Comparison of ENCODE assay signal across 29 cellular contexts in the genomic region with DNA sequence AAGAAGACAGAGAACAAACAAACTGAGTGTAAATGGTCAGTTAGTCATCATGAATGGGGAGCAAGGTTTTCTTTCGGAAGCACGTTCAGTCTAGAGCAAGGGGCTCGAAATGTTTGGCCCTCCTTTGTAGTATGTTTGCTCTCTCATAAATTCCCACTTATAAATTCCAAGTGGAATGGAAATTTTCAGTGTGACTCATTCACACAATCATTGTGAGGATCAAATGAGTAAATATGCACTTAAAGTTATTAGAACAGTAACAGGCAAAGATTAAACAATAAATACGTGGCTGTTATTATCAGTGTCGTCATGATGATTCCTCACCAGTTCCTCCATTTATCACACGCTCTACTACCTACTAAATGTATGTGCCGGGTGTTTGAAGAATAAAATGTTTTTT. TPM values are rescaled to one million over a fixed set of nuclear protein-coding genes. Genes with fewer than 3 reads are reported as not detected.
DNase-seq lines count a peak whose midpoint lies in the region; ATAC-seq and TF ChIP-seq lines count a peak whose summit lies in the region.
"Had no signal": no experiment of that assay in that cellular context is flagged by ENCODE, and none has a peak within 500 bp of the region (broad histone marks: within the 10 kb centered on the region; RNA-seq: fewer than 3 reads in every experiment).

No MANE protein-coding gene starts in this region.

- TF ChIP-seq CTCF in RWPE2 (IDR thresholded peaks at IDR 0.05; ENCODE audit: poor library complexity, severe bottlenecking) = no peak
- no peak for TF ChIP-seq CTCF in lung (IDR thresholded peaks at IDR 0.05; ENCODE audit: control extremely low read depth, extremely low read depth)

- H3K27me3 ChIP-seq in RWPE2 (ENCODE audit: insufficient read depth, poor library complexity, severe bottlenecking) (no peaks in the 10 kb centered on the region), lung (ENCODE audit: control insufficient read depth, insufficient read depth) (no peaks in the 10 kb centered on the region), Karpas-422 (ENCODE audit: low read length) (no peaks in the 10 kb centered on the region)
- H3K27me3 ChIP-seq: suprapubic skin, upper lobe of left lung had no signal

- no peaks in the 10 kb centered on the region for H3K9me2 ChIP-seq in Karpas-422 (replicated peaks; ENCODE audit: insufficient read depth, low read length)

- no peaks in the 10 kb centered on the region for H3K36me3 Mint-ChIP-seq in activated naive CD8-positive, alpha-beta T cell treated with anti-CD3 and anti-CD28 coated beads, Interleukin-2, amount 50 U/mL, for 24 hours (ENCODE audit: low read depth)
- no peaks in the 10 kb centered on the region for H3K36me3 Mint-ChIP-seq in stimulated activated memory B cell treated with anti-CD40 and anti-IgM and Interleukin-4, amounts not matched to agents 10 μg/mL and 1 μg/mL and 100 μg/mL, for 72 hours
- H3K36me3 Mint-ChIP-seq: natural killer cell treated with Interleukin-12 subunit alpha and Interleukin-12 subunit beta and Interleukin-15 and Interleukin-18, amount 100 ng/mL, for 72 hours had no signal

- H3K79me2 ChIP-seq in Karpas-422 (ENCODE audit: low read length) = no peaks in the 10 kb centered on the region

- WGBS in lung, 2 donors = 70 to 93% methylated on average over 7 of the region's 7 CpGs

- no peak overlapping the region for H2AFZ ChIP-seq in Karpas-422 (ENCODE audit: low read length)
- H2AFZ ChIP-seq: GM23338 had no signal

- H3K9me3 Mint-ChIP-seq in activated naive CD8-positive, alpha-beta T cell treated with anti-CD3 and anti-CD28 coated beads, Interleukin-2, amount 50 U/mL, for 24 hours = no peaks in the 10 kb centered on the region
- peaks cover 3% of the 10 kb centered on the region for H3K9me3 Mint-ChIP-seq in stimulated activated memory B cell treated with anti-CD40 and anti-IgM and Interleukin-4, amounts not matched to agents 10 μg/mL and 1 μg/mL and 100 μg/mL, for 72 hours
- H3K9me3 Mint-ChIP-seq: activated CD4-positive, alpha-beta memory T cell treated with anti-CD3 and anti-CD28 coated beads for 36 hours; central memory CD8-positive, alpha-beta T cell; effector memory CD8-positive, alpha-beta T cell; natural killer cell treated with Interleukin-12 subunit alpha and Interleukin-12 subunit beta and Interleukin-15 and Interleukin-18, amount 100 ng/mL, for 72 hours had no signal

- DNase-seq in DMS53 treated with DMSO at 0.1 percent for 48 hours (lab: John Stamatoyannopoulos, UW; ENCODE audit: unreplicated experiment) (peak; percentile 96), NCI-H2029 treated with DMSO at 0.1 percent for 48 hours (lab: John Stamatoyannopoulos, UW) (peak; percentile 26), RWPE2 (ENCODE audit: low spot score) (no peak), lung (ENCODE audit: low spot score) (no peak), Karpas-422 (no peak)
- DNase-seq in stimulated activated CD4-positive, alpha-beta T cell treated with anti-CD3 and anti-CD28 coated beads, Interleukin-12 subunit alpha, Interleukin-12 subunit beta, amount 100 ng/mL, for 4 hours = no peak
- DNase-seq in activated naive CD8-positive, alpha-beta T cell treated with anti-CD3 and anti-CD28 coated beads, Interleukin-2, amount 50 U/mL, for 24 hours = no peak
- DNase-seq: activated CD4-positive, alpha-beta memory T cell treated with anti-CD3 and anti-CD28 coated beads for 36 hours; activated CD4-positive, CD25-positive, alpha-beta regulatory T cell treated with anti-CD3 and anti-CD28 coated beads, Interleukin-2, amount 50 U/mL, for 72 hours; activated naive CD4-positive, alpha-beta T cell treated with Interleukin-2 at 50 U/mL for 16 hours; C1 segment of cervical spinal cord; COR-L47; effector memory CD8-positive, alpha-beta T cell; KBM-7; NCI-H446; NK-92 treated with Interleukin-12 subunit alpha and Interleukin-12 subunit beta, amount 100 ng/mL, for 24 hours; stimulated activated naive CD4-positive, alpha-beta T cell treated with Interleukin-2 at 50 U/mL for 16 hours; upper lobe of left lung had no signal

- peaks cover 12% of the 10 kb centered on the region for H3K27me3 Mint-ChIP-seq in activated naive CD8-positive, alpha-beta T cell treated with anti-CD3 and anti-CD28 coated beads, Interleukin-2, amount 50 U/mL, for 24 hours
- peaks cover 21% of the 10 kb centered on the region for H3K27me3 Mint-ChIP-seq in stimulated activated memory B cell treated with anti-CD40 and anti-IgM and Interleukin-4, amounts not matched to agents 10 μg/mL and 1 μg/mL and 100 μg/mL, for 72 hours

- peaks cover 12% of the 10 kb centered on the region for H3K4me1 ChIP-seq in RWPE2 (ENCODE audit: insufficient read depth, poor library complexity, severe bottlenecking)
- no peaks in the 10 kb centered on the region for H3K4me1 ChIP-seq in lung (ENCODE audit: control insufficient read depth in 2 of 2, insufficient read depth in 2 of 2, low read length in 2 of 2)
- no peaks in the 10 kb centered on the region for H3K4me1 ChIP-seq in Karpas-422 (ENCODE audit: low read length)
- H3K4me1 ChIP-seq: suprapubic skin had no signal

- no peak overlapping the region for H3K4me3 ChIP-seq in RWPE2 (ENCODE audit: severe bottlenecking)
- no peak overlapping the region for H3K4me3 ChIP-seq in lung
- H3K4me3 ChIP-seq in Karpas-422 (ENCODE audit: low read length) = no peak overlapping the region
- H3K4me3 ChIP-seq: GM23338, suprapubic skin, upper lobe of left lung had no signal

- no peak overlapping the region for H3K27ac ChIP-seq in RWPE2 (ENCODE audit: poor library complexity, severe bottlenecking)
- H3K27ac ChIP-seq in lung (ENCODE audit: low read depth in 1 of 2, low read length in 1 of 2) = no peak overlapping the region
- H3K27ac ChIP-seq in Karpas-422 (ENCODE audit: low read length) = no peak overlapping the region
- H3K27ac ChIP-seq: suprapubic skin had no signal

- no peak overlapping the region for H3K27ac Mint-ChIP-seq in activated naive CD8-positive, alpha-beta T cell treated with anti-CD3 and anti-CD28 coated beads, Interleukin-2, amount 50 U/mL, for 24 hours
- no peak overlapping the region for H3K27ac Mint-ChIP-seq in stimulated activated memory B cell treated with anti-CD40 and anti-IgM and Interleukin-4, amounts not matched to agents 10 μg/mL and 1 μg/mL and 100 μg/mL, for 72 hours
- H3K27ac Mint-ChIP-seq: activated CD4-positive, alpha-beta memory T cell treated with anti-CD3 and anti-CD28 coated beads for 36 hours; effector memory CD8-positive, alpha-beta T cell; GM23338; natural killer cell treated with Interleukin-12 subunit alpha and Interleukin-12 subunit beta and Interleukin-15 and Interleukin-18, amount 100 ng/mL, for 72 hours had no signal

- H3K4me1 Mint-ChIP-seq in activated naive CD8-positive, alpha-beta T cell treated with anti-CD3 and anti-CD28 coated beads, Interleukin-2, amount 50 U/mL, for 24 hours = no peaks in the 10 kb centered on the region
- H3K4me1 Mint-ChIP-seq in stimulated activated memory B cell treated with anti-CD40 and anti-IgM and Interleukin-4, amounts not matched to agents 10 μg/mL and 1 μg/mL and 100 μg/mL, for 72 hours = no peaks in the 10 kb centered on the region
- H3K4me1 Mint-ChIP-seq: central memory CD8-positive, alpha-beta T cell; GM23338 had no signal

- ATAC-seq in RWPE2 (ENCODE audit: low read depth) (peak; percentile 73), lung (ENCODE audit: insufficient read depth, low FRiP score) (peak; percentile 65)
- no peak for ATAC-seq in activated naive CD8-positive, alpha-beta T cell treated with anti-CD3 and anti-CD28 coated beads, Interleukin-2, amount 50 U/mL, for 24 hours
- no peak for ATAC-seq in stimulated activated memory B cell treated with anti-CD40 and anti-IgM and Interleukin-4, amounts not matched to agents 10 μg/mL and 1 μg/mL and 100 μg/mL, for 72 hours
- ATAC-seq: effector memory CD8-positive, alpha-beta T cell; esophagus mucosa; GM23338; natural killer cell treated with Interleukin-12 subunit alpha and Interleukin-12 subunit beta and Interleukin-15 and Interleukin-18, amount 100 ng/mL, for 72 hours had no signal

- H3K36me3 ChIP-seq in RWPE2 (ENCODE audit: low read depth) (no peaks in the 10 kb centered on the region), lung (ENCODE audit: control insufficient read depth in 2 of 2, insufficient read depth in 2 of 2, low read length in 2 of 2) (no peaks in the 10 kb centered on the region), Karpas-422 (ENCODE audit: insufficient read depth, low read length) (no peaks in the 10 kb centered on the region)
- H3K36me3 ChIP-seq: suprapubic skin, upper lobe of left lung had no signal

- no peaks in the 10 kb centered on the region for H3K9me3 ChIP-seq in RWPE2 (ENCODE audit: severe bottlenecking)
- H3K9me3 ChIP-seq in lung (ENCODE audit: control insufficient read depth in 2 of 2, insufficient read depth in 1 of 2, low read length in 1 of 2) = peaks cover 0 to 4% of the 10 kb centered on the region in 2 donors
- no peaks in the 10 kb centered on the region for H3K9me3 ChIP-seq in Karpas-422 (ENCODE audit: low read length)
- H3K9me3 ChIP-seq: suprapubic skin had no signal

- no peak overlapping the region for H3K9ac ChIP-seq in Karpas-422 (ENCODE audit: low read length)

- no peaks in the 10 kb centered on the region for H4K20me1 ChIP-seq in Karpas-422 (ENCODE audit: insufficient read depth, low read depth, low read length)

- no peak overlapping the region for H3K4me2 ChIP-seq in Karpas-422 (ENCODE audit: low read depth, low read length, poor library complexity, severe bottlenecking)
- H3K4me2 ChIP-seq: GM23338 had no signal

- H3K4me3 Mint-ChIP-seq in activated naive CD8-positive, alpha-beta T cell treated with anti-CD3 and anti-CD28 coated beads, Interleukin-2, amount 50 U/mL, for 24 hours = no peak overlapping the region
- H3K4me3 Mint-ChIP-seq in stimulated activated memory B cell treated with anti-CD40 and anti-IgM and Interleukin-4, amounts not matched to agents 10 μg/mL and 1 μg/mL and 100 μg/mL, for 72 hours = no peak overlapping the region
- H3K4me3 Mint-ChIP-seq: activated CD4-positive, alpha-beta memory T cell treated with anti-CD3 and anti-CD28 coated beads for 36 hours; central memory CD8-positive, alpha-beta T cell; effector memory CD8-positive, alpha-beta T cell; GM23338; natural killer cell treated with Interleukin-12 subunit alpha and Interleukin-12 subunit beta and Interleukin-15 and Interleukin-18, amount 100 ng/mL, for 72 hours had no signal

RNA-seq across cellular contexts. Expression of a gene that starts 10.5 kb away (rescaled TPM):
- total RNA-seq in lung = under 1 TPM; 0.23 to 0.40 TPM
- polyA plus RNA-seq in lung = under 1 TPM; 0.06 to 0.13 TPM
- 0.07 TPM in 1 of 2 replicates, not detected in the other for total RNA-seq in Karpas-422 (2014; rRNA removed; shearing (Covaris generic); ENCODE audit: low replicate concordance)
- total RNA-seq: activated CD4-positive, alpha-beta memory T cell treated with anti-CD3 and anti-CD28 coated beads for 36 hours; esophagus mucosa; fibroblast of villous mesenchyme; GM23338; liver; mucosa of gallbladder; natural killer cell treated with Interleukin-12 subunit alpha and Interleukin-12 subunit beta and Interleukin-15 and Interleukin-18, amount 100 ng/mL, for 72 hours; pulmonary artery endothelial cell; suprapubic skin; T-helper 2 cell treated with Interferon-gamma antibody and Interleukin-4, amounts not matched to agents 100 ng/mL and 5 ng/mL, for 36 hours had no signal
- polyA plus RNA-seq: GM23338, liver had no signal

Comparison
In these comparisons a context has a peak if more than half of its experiments do, and no peak if none do; other contexts are left out.
1. DNase-seq: peak in DMS53 treated with DMSO at 0.1 percent for 48 hours (single experiment) and NCI-H2029 treated with DMSO at 0.1 percent for 48 hours (single experiment); none in RWPE2 (single experiment), lung (single experiment), Karpas-422 (single experiment), stimulated activated CD4-positive, alpha-beta T cell treated with anti-CD3 and anti-CD28 coated beads, Interleukin-12 subunit alpha, Interleukin-12 subunit beta, amount 100 ng/mL, for 4 hours (single experiment) and activated naive CD8-positive, alpha-beta T cell treated with anti-CD3 and anti-CD28 coated beads, Interleukin-2, amount 50 U/mL, for 24 hours (single experiment).
2. ATAC-seq: peak in RWPE2 (single experiment) and lung (single experiment); none in activated naive CD8-positive, alpha-beta T cell treated with anti-CD3 and anti-CD28 coated beads, Interleukin-2, amount 50 U/mL, for 24 hours (single experiment) and stimulated activated memory B cell treated with anti-CD40 and anti-IgM and Interleukin-4, amounts not matched to agents 10 μg/mL and 1 μg/mL and 100 μg/mL, for 72 hours (single experiment).